7 cellular contexts compared by ENCODE assay signal in genomic region chr20:2206957-2207769, GRCh38.
DNase-seq lines count a peak whose midpoint lies in the region; ATAC-seq and TF ChIP-seq lines count a peak whose summit lies in the region.

No MANE protein-coding gene starts in this region.

- H3K27me3 Mint-ChIP-seq in activated T-cell treated with anti-CD3 and anti-CD28 coated beads, Interleukin-2, amount 50 U/mL, for 72 hours (ENCODE audit: low read depth): no peaks in the 10 kb centered on the region
- peaks cover 11 to 18% of the 10 kb centered on the region in 2 donors for H3K27me3 Mint-ChIP-seq in natural killer cell (ENCODE audit: low read depth in 2 of 2)
- peaks cover 5 to 11% of the 10 kb centered on the region in 2 donors for H3K27me3 Mint-ChIP-seq in stimulated activated naive B cell treated with anti-CD40 and anti-IgM and Interleukin-4, amounts not matched to agents 10 μg/mL and 1 μg/mL and 100 μg/mL, for 72 hours

- no peaks in the 10 kb centered on the region for H3K36me3 Mint-ChIP-seq in activated T-cell treated with anti-CD3 and anti-CD28 coated beads, Interleukin-2, amount 50 U/mL, for 72 hours (ENCODE audit: insufficient read depth in 2 of 2)
- no peaks in the 10 kb centered on the region for H3K36me3 Mint-ChIP-seq in natural killer cell
- H3K36me3 Mint-ChIP-seq in stimulated activated naive B cell treated with anti-CD40 and anti-IgM and Interleukin-4, amounts not matched to agents 10 μg/mL and 1 μg/mL and 100 μg/mL, for 72 hours: peaks cover 0 to 3% of the 10 kb centered on the region in 2 donors

- TF ChIP-seq CTCF in GM13976 (IDR thresholded peaks at IDR 0.05; ENCODE audit: borderline replicate concordance, control extremely low read depth, extremely low read depth, insufficient read depth, missing control alignments): peak; percentile 82
- peak; percentile 57 for TF ChIP-seq CTCF in natural killer cell (IDR thresholded peaks at IDR 0.05)

- intact Hi-C loops in natural killer cell (cut with micrococcal nuclease): no loop called here

- DNase-seq in GM13976 (ENCODE audit: low spot score) (peak; percentile 88), NOMO-1 treated with dmso at 0.1 percent for 144 hours (lab: John Stamatoyannopoulos, UW; ENCODE audit: unreplicated experiment) (peak; percentile 66), fibroblast of peridontal ligament (ENCODE audit: extremely low read depth) (peak; percentile 40), natural killer cell (peak; percentile 59)
- DNase-seq in activated T-cell treated with anti-CD3 and anti-CD28 coated beads, Interleukin-2, amount 50 U/mL, for 72 hours: peak; percentile 79 to 81
- DNase-seq in stimulated activated naive B cell treated with anti-CD40 and anti-IgM and Interleukin-4, amounts not matched to agents 10 μg/mL and 1 μg/mL and 100 μg/mL, for 72 hours: peak; percentile 83

- in situ Hi-C loops in GM13976 (cut with MboI; ENCODE audit: low sequenced_read_pairs, unreplicated experiment): loop anchor here (25.0 kb wide), 1 partner anchor 255 kb away; the partner anchor contains the start of gene SNRPB

- peak overlapping the region; percentile 92 for H3K4me3 Mint-ChIP-seq in activated T-cell treated with anti-CD3 and anti-CD28 coated beads, Interleukin-2, amount 50 U/mL, for 72 hours
- H3K4me3 Mint-ChIP-seq in natural killer cell: peak overlapping the region; percentile 83
- H3K4me3 Mint-ChIP-seq in stimulated activated naive B cell treated with anti-CD40 and anti-IgM and Interleukin-4, amounts not matched to agents 10 μg/mL and 1 μg/mL and 100 μg/mL, for 72 hours: peak overlapping the region; percentile 91 to 97

- H3K9me3 Mint-ChIP-seq in activated T-cell treated with anti-CD3 and anti-CD28 coated beads, Interleukin-2, amount 50 U/mL, for 72 hours: peaks cover 0 to 3% of the 10 kb centered on the region in 2 donors
- H3K9me3 Mint-ChIP-seq in natural killer cell: no peaks in the 10 kb centered on the region
- no peaks in the 10 kb centered on the region for H3K9me3 Mint-ChIP-seq in stimulated activated naive B cell treated with anti-CD40 and anti-IgM and Interleukin-4, amounts not matched to agents 10 μg/mL and 1 μg/mL and 100 μg/mL, for 72 hours

- peak; percentile 67 for ATAC-seq in HG03196 (IDR thresholded peaks at IDR 0.05; ENCODE audit: unreplicated experiment)
- peak; percentile 83 to 85 for ATAC-seq in activated T-cell treated with anti-CD3 and anti-CD28 coated beads, Interleukin-2, amount 50 U/mL, for 72 hours (replicated peaks in 1 of 2)
- ATAC-seq in natural killer cell: peak; percentile 79 to 82 (median 81)
- peak; percentile 82 to 84 for ATAC-seq in stimulated activated naive B cell treated with anti-CD40 and anti-IgM and Interleukin-4, amounts not matched to agents 10 μg/mL and 1 μg/mL and 100 μg/mL, for 72 hours (replicated peaks)

- H3K4me1 Mint-ChIP-seq in activated T-cell treated with anti-CD3 and anti-CD28 coated beads, Interleukin-2, amount 50 U/mL, for 72 hours (ENCODE audit: low read depth): no peaks in the 10 kb centered on the region
- H3K4me1 Mint-ChIP-seq in natural killer cell: peaks cover 0 to 9% of the 10 kb centered on the region in 2 donors
- H3K4me1 Mint-ChIP-seq in stimulated activated naive B cell treated with anti-CD40 and anti-IgM and Interleukin-4, amounts not matched to agents 10 μg/mL and 1 μg/mL and 100 μg/mL, for 72 hours: peaks cover 6 to 21% of the 10 kb centered on the region in 2 donors

- H3K27ac Mint-ChIP-seq in activated T-cell treated with anti-CD3 and anti-CD28 coated beads, Interleukin-2, amount 50 U/mL, for 72 hours: no peak overlapping the region
- H3K27ac Mint-ChIP-seq in natural killer cell: peak overlapping the region in 1 of 2 donors; percentile 82
- H3K27ac Mint-ChIP-seq in stimulated activated naive B cell treated with anti-CD40 and anti-IgM and Interleukin-4, amounts not matched to agents 10 μg/mL and 1 μg/mL and 100 μg/mL, for 72 hours: peak overlapping the region; percentile 97

Comparison
In these comparisons a context has a peak if more than half of its experiments do, and no peak if none do; other contexts are left out.
1. Peak in every context shown above with its lines: DNase-seq and ATAC-seq.